Comparison of ENCODE assay signal across 13 cellular contexts in genomic region chr6:24391756-24392405, GRCh38. TPM values are rescaled to one million over a fixed set of nuclear protein-coding genes. Genes with fewer than 3 reads are reported as not detected.
DNase-seq lines count a peak whose midpoint lies in the region; ATAC-seq, FAIRE-seq and TF ChIP-seq lines count a peak whose summit lies in the region.
"Had no signal": no experiment of that assay in that cellular context is flagged by ENCODE, and none has a peak within 500 bp of the region (broad histone marks: within the 10 kb centered on the region; RNA-seq: fewer than 3 reads in every experiment).

No MANE protein-coding gene starts in this region.

- no peak overlapping the region for H3K4me3 ChIP-seq in OCI-LY1 (ENCODE audit: low read depth, low read length, poor library complexity, severe bottlenecking)
- H3K4me3 ChIP-seq in effector memory CD4-positive, alpha-beta T cell (ENCODE audit: insufficient read depth, low read depth, low read length, poor library complexity, severe bottlenecking) = no peak overlapping the region
- H3K4me3 ChIP-seq in HepG2 (replicated peaks in 1 of 3; ENCODE audit: insufficient read depth in 1 of 3, low read depth in 2 of 3, low read length in 3 of 3) = no peak overlapping the region

- H4K20me1 ChIP-seq in OCI-LY1 (ENCODE audit: insufficient read depth, low read length) (no peaks in the 10 kb centered on the region), HepG2 (ENCODE audit: insufficient read depth, low read length) (no peaks in the 10 kb centered on the region)

- H3K27me3 ChIP-seq in OCI-LY1 (ENCODE audit: insufficient read depth, low read length) (peaks cover 3% of the 10 kb centered on the region; the same call in 1 of the 2 replicates), HepG2 (ENCODE audit: control insufficient read depth in 1 of 2, insufficient read depth in 2 of 2, low read length in 2 of 2) (no peaks in the 10 kb centered on the region)
- no peaks in the 10 kb centered on the region for H3K27me3 ChIP-seq in effector memory CD4-positive, alpha-beta T cell (replicated peaks; ENCODE audit: control insufficient read depth, insufficient read depth, low read length, poor library complexity, severe bottlenecking)

- no peak overlapping the region for H3K9ac ChIP-seq in OCI-LY1 (ENCODE audit: low read length)
- H3K9ac ChIP-seq in HepG2 (ENCODE audit: insufficient read depth, low read depth, low read length) = no peak overlapping the region
- H3K9ac ChIP-seq: SK-N-SH had no signal

- DNase-seq in NCI-H2107 (lab: John Stamatoyannopoulos, UW) = no peak
- no peak for DNase-seq in effector memory CD4-positive, alpha-beta T cell
- DNase-seq in activated CD4-positive, alpha-beta T cell treated with anti-CD3 and anti-CD28 coated beads, Interleukin-2, amount 50 U/mL, for 4 hours = no peak
- DNase-seq in HepG2 (ENCODE audit: low spot score) = no peak
- DNase-seq: amygdala, C1 segment of cervical spinal cord, natural killer cell had no signal

- TF ChIP-seq RAD21 in HepG2 (CRISPR knock-in tag; IDR thresholded peaks at IDR 0.05) = no peak

- H3K79me2 ChIP-seq in OCI-LY1 (ENCODE audit: insufficient read depth, low read length) (no peaks in the 10 kb centered on the region), HepG2 (ENCODE audit: insufficient read depth, low read length) (no peaks in the 10 kb centered on the region)

- H3F3A ChIP-seq in OCI-LY1 (ENCODE audit: insufficient read depth, low read length) = no peaks in the 10 kb centered on the region

- H3K9me2 ChIP-seq in OCI-LY1 (ENCODE audit: low read depth, low read length) = no peaks in the 10 kb centered on the region
- H3K9me2 ChIP-seq: SK-N-SH had no signal

- H3K27ac ChIP-seq in OCI-LY1 (ENCODE audit: low read depth, low read length, poor library complexity, severe bottlenecking) (no peak overlapping the region), HepG2 (ENCODE audit: extremely low read length, insufficient read depth, low read length) (no peak overlapping the region)
- H3K27ac ChIP-seq in effector memory CD4-positive, alpha-beta T cell (ENCODE audit: insufficient read depth, low read length, poor library complexity, severe bottlenecking) = no peak overlapping the region

- no peaks in the 10 kb centered on the region for H3K36me3 ChIP-seq in OCI-LY1 (ENCODE audit: insufficient read depth, low read length)
- H3K36me3 ChIP-seq in effector memory CD4-positive, alpha-beta T cell (ENCODE audit: control insufficient read depth, insufficient read depth, low read length) = no peaks in the 10 kb centered on the region
- no peaks in the 10 kb centered on the region for H3K36me3 ChIP-seq in HepG2 (replicated peaks in 1 of 2; ENCODE audit: control insufficient read depth in 1 of 2, insufficient read depth in 2 of 2, low read length in 2 of 2)

- no peak for TF ChIP-seq EP300 in HepG2 (IDR thresholded peaks at IDR 0.05; ENCODE audit: low read depth in 2 of 2, low read length in 2 of 2)
- no peak for TF ChIP-seq EP300 in HepG2 (CRISPR knock-in tag; IDR thresholded peaks at IDR 0.05; ENCODE audit: borderline replicate concordance)

- H3K9me3 ChIP-seq in OCI-LY1 (ENCODE audit: low read length) (peaks cover 8% of the 10 kb centered on the region), HepG2 (ENCODE audit: low read length) (peaks cover 8% of the 10 kb centered on the region)
- no peaks in the 10 kb centered on the region for H3K9me3 ChIP-seq in effector memory CD4-positive, alpha-beta T cell (ENCODE audit: control insufficient read depth, low read length)
- H3K9me3 ChIP-seq: SK-N-SH had no signal

- 82% methylated on average over 2 of the region's 2 CpGs for WGBS in HepG2 (ENCODE audit: low lambda C conversion rate)

- no peak for TF ChIP-seq POLR2A in HepG2 (IDR thresholded peaks at IDR 0.05; ENCODE audit: insufficient read depth in 1 of 2, low read depth in 2 of 2, low read length in 2 of 2)

- no peak for FAIRE-seq in HepG2 (lab: Jason Lieb, UNC)

- H2AFZ ChIP-seq in OCI-LY1 (ENCODE audit: low read length) = no peak overlapping the region
- no peak overlapping the region for H2AFZ ChIP-seq in HepG2 (ENCODE audit: low read length)

- H3K4me1 ChIP-seq in OCI-LY1 (ENCODE audit: insufficient read depth, low read length, severe bottlenecking) = peaks cover 11% of the 10 kb centered on the region
- H3K4me1 ChIP-seq in effector memory CD4-positive, alpha-beta T cell (ENCODE audit: control insufficient read depth, insufficient read depth, low read length, poor library complexity, severe bottlenecking) = no peaks in the 10 kb centered on the region
- H3K4me1 ChIP-seq in HepG2 (ENCODE audit: insufficient read depth, low read length) = peaks cover 38% of the 10 kb centered on the region

- POLR2A ChIA-PET in HepG2 (lab: Yijun Ruan, JAX) = interaction anchor here (1.1 kb wide), 1 partner anchor 11 kb away, joined by 3 read pairs; the partner anchor contains the start of gene MRS2

- intact Hi-C loops in HepG2 (cut with micrococcal nuclease; ENCODE audit: unreplicated experiment) = no loop called here

- BruUV-seq in HepG2 (replicated peaks; lab: Mats Ljungman, UMichigan) = no TSS peak

- H3K4me2 ChIP-seq in OCI-LY1 (ENCODE audit: low read length) (peak overlapping the region; percentile 22; the same call in 1 of the 2 replicates), HepG2 (ENCODE audit: low read depth, low read length) (no peak overlapping the region)
- H3K4me2 ChIP-seq: SK-N-SH had no signal

- no peak for TF ChIP-seq CTCF in OCI-LY1 (IDR thresholded peaks at IDR 0.05; ENCODE audit: low read length)
- no peak for TF ChIP-seq CTCF in HepG2 (CRISPR knock-in tag; IDR thresholded peaks at IDR 0.05)

- in situ Hi-C loops in HepG2 (cut with HindIII; ENCODE audit: extremely low pct_ligation_motif_present, low pct_unique_long_range_greater_than_20kb) = loop anchor here (10.0 kb wide), 1 partner anchor 327 kb away; no protein-coding TSS in a partner anchor

- ATAC-seq in GM18511 (IDR thresholded peaks at IDR 0.05; ENCODE audit: unreplicated experiment) (peak; percentile 55), GM21390 (IDR thresholded peaks at IDR 0.05; ENCODE audit: unreplicated experiment) (peak; percentile 83), HG03060 (IDR thresholded peaks at IDR 0.05; ENCODE audit: low read depth, unreplicated experiment) (peak; percentile 93), HepG2 (no peak)
- ATAC-seq: natural killer cell; stimulated activated effector memory CD8-positive, alpha-beta T cell treated with anti-CD3 and anti-CD28 coated beads, Interleukin-12 subunit alpha, Interleukin-12 subunit beta, amount 100 ng/mL, for 72 hours had no signal

- CTCF ChIA-PET in HepG2 (lab: Yijun Ruan, JAX; ENCODE audit: low intra/inter-chr PET ratio, low total read pairs) = no interaction called here

TF ChIP-seq in HepG2, 621 proteins besides CTCF, POLR2A, EP300 and RAD21 (continues in another document):
- TF ChIP-seq JUN (CRISPR knock-in tag; IDR thresholded peaks at IDR 0.05) = no peak
- TF ChIP-seq ZC3H4 (CRISPR knock-in tag; IDR thresholded peaks at IDR 0.05; ENCODE audit: borderline replicate concordance) = no peak
- TF ChIP-seq ZNF562 (CRISPR knock-in tag; IDR thresholded peaks at IDR 0.05; ENCODE audit: borderline replicate concordance) = no peak

RNA-seq across cellular contexts. Expression of gene MRS2, which starts 10.9 kb away (rescaled TPM):
- 83.8 and 90.2 TPM in 2 replicates for total RNA-seq in HepG2 (2016; rRNA removed; fragmentation: Illumina TruSeq; extraction: Trizol)
- total RNA-seq in HepG2 (2016; cell fraction: cytosol; rRNA removed; fragmentation: Illumina TruSeq; extraction: Trizol; ENCODE audit: low read depth) = 24.9 and 25.3 TPM in 2 replicates
- 83.6 and 84.1 TPM in 2 replicates for total RNA-seq in HepG2 (2016; cell fraction: insoluble cytoplasmic fraction; rRNA removed; fragmentation: Illumina TruSeq; extraction: Trizol)
- 55.9 and 57.0 TPM in 2 replicates for total RNA-seq in HepG2 (2016; cell fraction: membrane; rRNA removed; fragmentation: Illumina TruSeq; extraction: Trizol)
- 67.1 and 77.0 TPM in 2 replicates for total RNA-seq in HepG2 (2016; cell fraction: nucleus; rRNA removed; fragmentation: Illumina TruSeq; extraction: Trizol)
- 22.0 and 31.1 TPM in 2 replicates for polyA plus RNA-seq in HepG2 (2011; rRNA removed)
- 20.5 and 21.1 TPM in 2 replicates for polyA plus RNA-seq in HepG2 (2011; cell fraction: cytosol; rRNA removed)
- polyA plus RNA-seq in HepG2 (2011; cell fraction: nucleus; rRNA removed) = 31.6 and 35.0 TPM in 2 replicates
- 25.2 and 37.6 TPM in 2 replicates for polyA plus RNA-seq in HepG2 (2012)
- polyA plus RNA-seq in HepG2 (2016; cell fraction: cytosol; fragmentation: Illumina TruSeq; extraction: Trizol; ENCODE audit: low read depth) = 12.3 and 19.0 TPM in 2 replicates
- polyA plus RNA-seq in HepG2 (2016; cell fraction: insoluble cytoplasmic fraction; fragmentation: Illumina TruSeq; extraction: Trizol; ENCODE audit: low read depth) = 74.2 and 76.1 TPM in 2 replicates
- polyA plus RNA-seq in HepG2 (2016; cell fraction: membrane; fragmentation: Illumina TruSeq; extraction: Trizol; ENCODE audit: low read depth) = 32.7 and 42.2 TPM in 2 replicates
- 92.0 and 106 TPM in 2 replicates for polyA plus RNA-seq in HepG2 (2016; cell fraction: nucleus; fragmentation: Illumina TruSeq; extraction: Trizol; ENCODE audit: insufficient read depth, low read depth)
- 16.3 and 37.2 TPM in 2 replicates for polyA minus RNA-seq in HepG2 (2011; rRNA and poly(A)+ RNA removed; ENCODE audit: low replicate concordance)
- 29.2 and 31.6 TPM in 2 replicates for polyA minus RNA-seq in HepG2 (2011; cell fraction: cytosol; rRNA and poly(A)+ RNA removed)
- polyA minus RNA-seq in HepG2 (2011; cell fraction: nucleus; rRNA and poly(A)+ RNA removed) = 41.7 and 50.5 TPM in 2 replicates

RNA-seq across cellular contexts. Expression of gene DCDC2, which starts 34.0 kb away (rescaled TPM):
- 36.2 and 40.4 TPM in 2 replicates for total RNA-seq in HepG2 (2016; rRNA removed; fragmentation: Illumina TruSeq; extraction: Trizol)
- total RNA-seq in HepG2 (2016; cell fraction: cytosol; rRNA removed; fragmentation: Illumina TruSeq; extraction: Trizol; ENCODE audit: low read depth) = 23.4 and 24.8 TPM in 2 replicates
- total RNA-seq in HepG2 (2016; cell fraction: insoluble cytoplasmic fraction; rRNA removed; fragmentation: Illumina TruSeq; extraction: Trizol) = 34.4 and 42.0 TPM in 2 replicates
- total RNA-seq in HepG2 (2016; cell fraction: membrane; rRNA removed; fragmentation: Illumina TruSeq; extraction: Trizol) = 13.9 and 16.3 TPM in 2 replicates
- 34.1 and 37.7 TPM in 2 replicates for total RNA-seq in HepG2 (2016; cell fraction: nucleus; rRNA removed; fragmentation: Illumina TruSeq; extraction: Trizol)
- 6.5 and 9.0 TPM in 2 replicates for polyA plus RNA-seq in HepG2 (2011; rRNA removed)
- polyA plus RNA-seq in HepG2 (2011; cell fraction: cytosol; rRNA removed) = 4.7 and 6.5 TPM in 2 replicates
- polyA plus RNA-seq in HepG2 (2011; cell fraction: nucleus; rRNA removed) = 8.1 and 9.5 TPM in 2 replicates
- polyA plus RNA-seq in HepG2 (2012) = 17.9 and 50.5 TPM in 2 replicates
- 4.5 and 5.8 TPM in 2 replicates for polyA plus RNA-seq in HepG2 (2016; cell fraction: cytosol; fragmentation: Illumina TruSeq; extraction: Trizol; ENCODE audit: low read depth)
- polyA plus RNA-seq in HepG2 (2016; cell fraction: insoluble cytoplasmic fraction; fragmentation: Illumina TruSeq; extraction: Trizol; ENCODE audit: low read depth) = 33.2 and 33.9 TPM in 2 replicates
- 6.3 and 6.7 TPM in 2 replicates for polyA plus RNA-seq in HepG2 (2016; cell fraction: membrane; fragmentation: Illumina TruSeq; extraction: Trizol; ENCODE audit: low read depth)
- polyA plus RNA-seq in HepG2 (2016; cell fraction: nucleus; fragmentation: Illumina TruSeq; extraction: Trizol; ENCODE audit: insufficient read depth, low read depth) = 25.2 and 32.0 TPM in 2 replicates
- 0.05 and 14.8 TPM in 2 replicates for polyA minus RNA-seq in HepG2 (2011; rRNA and poly(A)+ RNA removed; ENCODE audit: low replicate concordance)
- polyA minus RNA-seq in HepG2 (2011; cell fraction: cytosol; rRNA and poly(A)+ RNA removed) = 9.5 and 14.1 TPM in 2 replicates
- polyA minus RNA-seq in HepG2 (2011; cell fraction: nucleus; rRNA and poly(A)+ RNA removed) = 26.1 and 43.1 TPM in 2 replicates
- total RNA-seq: natural killer cell had no signal
- polyA plus RNA-seq: SK-N-SH had no signal
